16 cellular contexts compared by ENCODE assay signal in the genomic region with DNA sequence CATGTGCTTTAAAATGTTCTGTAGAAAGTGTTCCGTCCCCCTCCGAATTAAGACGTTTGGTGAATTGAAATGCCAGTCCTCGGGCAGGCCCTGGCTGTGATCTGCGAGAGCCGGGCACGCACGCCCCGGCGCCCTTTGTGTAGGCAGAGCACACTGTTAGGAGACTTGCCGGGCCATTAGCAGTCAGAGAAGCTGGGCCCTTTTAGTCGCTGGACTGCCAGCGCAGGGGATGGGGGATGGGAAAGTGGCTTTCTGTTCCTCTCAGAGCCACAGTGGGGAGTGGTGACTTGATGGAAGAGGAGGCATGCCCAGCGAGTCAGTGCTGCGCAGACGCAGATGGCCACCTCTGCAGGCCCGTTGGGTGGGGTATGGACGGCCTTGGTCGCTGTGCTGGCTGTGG. TPM values are rescaled to one million over a fixed set of nuclear protein-coding genes. Genes with fewer than 3 reads are reported as not detected.
DNase-seq lines count a peak whose midpoint lies in the region; ATAC-seq and TF ChIP-seq lines count a peak whose summit lies in the region.
"Had no signal": no experiment of that assay in that cellular context is flagged by ENCODE, and none has a peak within 500 bp of the region (broad histone marks: within the 10 kb centered on the region; RNA-seq: fewer than 3 reads in every experiment).

No MANE protein-coding gene starts in this region.

- no peaks in the 10 kb centered on the region for H3K79me2 ChIP-seq in OCI-LY7 (ENCODE audit: insufficient read depth, low read depth, low read length)

- H4K20me1 ChIP-seq in OCI-LY7 (ENCODE audit: insufficient read depth, low read length) = no peaks in the 10 kb centered on the region

- ATAC-seq in heart left ventricle (no peak), mucosa of descending colon (no peak), gastroesophageal sphincter (no peak)
- ATAC-seq: activated CD8-positive, alpha-beta T cell treated with anti-CD3 and anti-CD28 coated beads for 36 hours had no signal

- intact Hi-C loops in activated CD4-positive, alpha-beta T cell treated with anti-CD3 and anti-CD28 coated beads, Interleukin-2, amount 10 ng/mL, durations not matched to agents 24 days and 14 days (cut with micrococcal nuclease) = loop anchor here (10.0 kb wide), 1 partner anchor 917 kb away; the partner anchor contains the start of gene NRN1
- intact Hi-C loops in heart left ventricle (cut with DNase I) = loop anchor here in 1 of 10 donors (10.0 kb wide), 1 partner anchor 117 kb away; no protein-coding TSS in a partner anchor
- intact Hi-C loops in mucosa of descending colon (cut with DNase I, micrococcal nuclease) = no loop called here
- intact Hi-C loops in transverse colon (cut with DNase I; ENCODE audit: low total_unique reads) = no loop called here
- intact Hi-C loops in OCI-LY7 (cut with micrococcal nuclease; ENCODE audit: unreplicated experiment) = no loop called here

- no peak overlapping the region for H3K4me2 ChIP-seq in OCI-LY7 (ENCODE audit: low read length)

- POLR2A ChIA-PET in OCI-LY7 (lab: Charles Lee) = no interaction called here

- TF ChIP-seq POLR2A in heart left ventricle (IDR thresholded peaks at IDR 0.05) = no peak
- no peak for TF ChIP-seq POLR2A in transverse colon (IDR thresholded peaks at IDR 0.05)
- TF ChIP-seq POLR2A in gastroesophageal sphincter (IDR thresholded peaks at IDR 0.05) = no peak

- H3K4me1 Mint-ChIP-seq in activated CD4-positive, alpha-beta T cell treated with anti-CD3 and anti-CD28 coated beads, Interleukin-2, amount 10 ng/mL, durations not matched to agents 24 days and 14 days = peaks cover 5% of the 10 kb centered on the region

- peaks cover 0 to 28% (median 0%) of the 10 kb centered on the region in 9 donors for H3K27me3 ChIP-seq in heart left ventricle
- peaks cover 5% of the 10 kb centered on the region for H3K27me3 ChIP-seq in transverse colon
- no peaks in the 10 kb centered on the region for H3K27me3 ChIP-seq in gastroesophageal sphincter
- H3K27me3 ChIP-seq: thyroid gland had no signal

- H3K4me3 Mint-ChIP-seq in activated CD4-positive, alpha-beta T cell treated with anti-CD3 and anti-CD28 coated beads, Interleukin-2, amount 10 ng/mL, durations not matched to agents 24 days and 14 days = peak overlapping the region; percentile 8
- H3K4me3 Mint-ChIP-seq: activated CD8-positive, alpha-beta T cell treated with anti-CD3 and anti-CD28 coated beads for 36 hours had no signal

- no peaks in the 10 kb centered on the region for H3K36me3 Mint-ChIP-seq in activated CD4-positive, alpha-beta T cell treated with anti-CD3 and anti-CD28 coated beads, Interleukin-2, amount 10 ng/mL, durations not matched to agents 24 days and 14 days (ENCODE audit: low read depth)

- TF ChIP-seq EP300 in transverse colon (IDR thresholded peaks at IDR 0.05; ENCODE audit: low read depth) = no peak
- TF ChIP-seq EP300 in gastroesophageal sphincter (IDR thresholded peaks at IDR 0.05) = no peak

- no peak for TF ChIP-seq CTCF in heart left ventricle (IDR thresholded peaks at IDR 0.05)
- TF ChIP-seq CTCF in mucosa of descending colon (IDR thresholded peaks at IDR 0.05) = no peak
- no peak for TF ChIP-seq CTCF in transverse colon (IDR thresholded peaks at IDR 0.05)
- TF ChIP-seq CTCF in OCI-LY7 (conservative IDR thresholded peaks at IDR 0.05; ENCODE audit: low read length) = no peak
- TF ChIP-seq CTCF in gastroesophageal sphincter (IDR thresholded peaks at IDR 0.05) = no peak

- H3K27ac ChIP-seq in heart left ventricle (peak overlapping the region in 1 of 12 donors; percentile 69), transverse colon (no peak overlapping the region), OCI-LY7 (ENCODE audit: low read depth, low read length, poor library complexity, severe bottlenecking) (no peak overlapping the region), gastroesophageal sphincter (no peak overlapping the region)
- H3K27ac ChIP-seq: thyroid gland had no signal

- H3K9me2 ChIP-seq in OCI-LY7 (ENCODE audit: insufficient read depth, low read length) = no peaks in the 10 kb centered on the region

- no peaks in the 10 kb centered on the region for H3K9me3 ChIP-seq in heart left ventricle
- H3K9me3 ChIP-seq in mucosa of descending colon = no peaks in the 10 kb centered on the region
- H3K9me3 ChIP-seq in transverse colon = no peaks in the 10 kb centered on the region
- H3K9me3 ChIP-seq in OCI-LY7 (ENCODE audit: low read length) = no peaks in the 10 kb centered on the region
- no peaks in the 10 kb centered on the region for H3K9me3 ChIP-seq in gastroesophageal sphincter
- H3K9me3 ChIP-seq: thyroid gland had no signal

- H3K27ac Mint-ChIP-seq in activated CD4-positive, alpha-beta T cell treated with anti-CD3 and anti-CD28 coated beads, Interleukin-2, amount 10 ng/mL, durations not matched to agents 24 days and 14 days = no peak overlapping the region
- H3K27ac Mint-ChIP-seq: activated CD8-positive, alpha-beta T cell treated with anti-CD3 and anti-CD28 coated beads for 36 hours had no signal

- WGBS in heart left ventricle, 4 donors = 90 to 97% (median 94%) methylated on average over 14 to 19 of the region's 19 CpGs
- 85% methylated on average over 19 of the region's 19 CpGs; no CpG with 5 or more reads in 1 of the 2 donors for WGBS in transverse colon (ENCODE audit: low coverage in 1 of 2), 2 donors
- 75 to 83% methylated on average over 3 to 4 of the region's 19 CpGs for WGBS in gastroesophageal sphincter (ENCODE audit: low coverage in 1 of 2), 2 donors

- H2AFZ ChIP-seq in OCI-LY7 (ENCODE audit: low read length) = no peak overlapping the region

- H3K4me1 ChIP-seq in heart left ventricle = peaks cover 0 to 33% (median 17%) of the 10 kb centered on the region in 12 donors
- peaks cover 8% of the 10 kb centered on the region for H3K4me1 ChIP-seq in mucosa of descending colon (ENCODE audit: low read depth)
- H3K4me1 ChIP-seq in transverse colon = peaks cover 5 to 26% (median 21%) of the 10 kb centered on the region in 4 donors
- no peaks in the 10 kb centered on the region for H3K4me1 ChIP-seq in OCI-LY7 (ENCODE audit: insufficient read depth, low read length, poor library complexity, severe bottlenecking)
- H3K4me1 ChIP-seq in gastroesophageal sphincter = peaks cover 0 to 32% (median 4%) of the 10 kb centered on the region in 3 donors

- BruUV-seq in OCI-LY7 (replicated peaks; lab: Mats Ljungman, UMichigan) = no TSS peak

- no peaks in the 10 kb centered on the region for H3K9me3 Mint-ChIP-seq in activated CD4-positive, alpha-beta T cell treated with anti-CD3 and anti-CD28 coated beads, Interleukin-2, amount 10 ng/mL, durations not matched to agents 24 days and 14 days
- H3K9me3 Mint-ChIP-seq: activated CD8-positive, alpha-beta T cell treated with anti-CD3 and anti-CD28 coated beads for 36 hours had no signal

- in situ Hi-C loops in transverse colon (cut with MboI; ENCODE audit: low pct_ligation_motif_present in 1 of 4, low pct_unique_long_range_greater_than_20kb in 1 of 4, low sequenced_read_pairs in 3 of 4) = no loop called here

- H3K36me3 ChIP-seq in heart left ventricle (no peaks in the 10 kb centered on the region), mucosa of descending colon (ENCODE audit: low read depth) (no peaks in the 10 kb centered on the region), transverse colon (no peaks in the 10 kb centered on the region), OCI-LY7 (ENCODE audit: insufficient read depth, low read length) (no peaks in the 10 kb centered on the region), gastroesophageal sphincter (no peaks in the 10 kb centered on the region)
- H3K36me3 ChIP-seq: thyroid gland had no signal

- CTCF ChIA-PET in OCI-LY7 (lab: Charles Lee; ENCODE audit: unreplicated experiment) = no interaction called here

- H3K4me3 ChIP-seq in heart left ventricle = no peak overlapping the region
- H3K4me3 ChIP-seq in mucosa of descending colon = no peak overlapping the region
- H3K4me3 ChIP-seq in transverse colon = no peak overlapping the region
- H3K4me3 ChIP-seq in OCI-LY7 (ENCODE audit: low read depth, low read length, poor library complexity, severe bottlenecking) = no peak overlapping the region
- H3K4me3 ChIP-seq in gastroesophageal sphincter = no peak overlapping the region
- H3K4me3 ChIP-seq: thyroid gland had no signal

- H3K27me3 Mint-ChIP-seq in activated CD4-positive, alpha-beta T cell treated with anti-CD3 and anti-CD28 coated beads, Interleukin-2, amount 10 ng/mL, durations not matched to agents 24 days and 14 days = peaks cover 60% of the 10 kb centered on the region

- DNase-seq in activated CD4-positive, alpha-beta T cell treated with anti-CD3 and anti-CD28 coated beads, Interleukin-2, amount 10 ng/mL, durations not matched to agents 24 days and 14 days = no peak
- DNase-seq in activated CD4-positive, alpha-beta T cell treated with anti-CD3 and anti-CD28 coated beads for 1 hour = no peak
- DNase-seq in heart left ventricle (peak; percentile 54 to 73 (median 62)), mucosa of descending colon (peak in 2 of 3 donors; percentile 39 to 41), transverse colon (peak; percentile 27), OCI-LY7 (ENCODE audit: low spot score) (no peak), NCI-H2171 treated with DMSO at 0.1 percent for 48 hours (lab: John Stamatoyannopoulos, UW) (no peak)
- DNase-seq: activated CD8-positive, alpha-beta T cell treated with anti-CD3 and anti-CD28 coated beads for 36 hours; activated naive CD4-positive, alpha-beta T cell treated with Interleukin-2 at 50 U/mL for 16 hours; Calu3; cerebellar nuclear complex; NCI-H1105; RPMI8226; T-helper 9 cell; thyroid gland had no signal

RNA-seq across cellular contexts. Expression of gene PPP1R3G, which starts 2.2 kb away (rescaled TPM):
- total RNA-seq in activated CD4-positive, alpha-beta T cell treated with anti-CD3 and anti-CD28 coated beads, Interleukin-2, amount 10 ng/mL, durations not matched to agents 24 days and 14 days = 0.05 TPM in 2 replicates
- total RNA-seq in heart left ventricle (10 to 100 TPM in 4 of 9 donors, 1 to 10 TPM in 5; 5.8 to 12.3 (median 9.7) TPM), mucosa of descending colon (1 to 10 TPM in 1 of 3 donors, under 1 TPM in 2; 0.46 to 2.8 (median 0.55) TPM), transverse colon (1 to 10 TPM in 1 of 4 donors, under 1 TPM in 2, not detected in 1; 0.40 to 1.2 (median 0.95) TPM), OCI-LY7 (2022) (0.10 TPM in 1 of 2 replicates, not detected in the other), gastroesophageal sphincter (10 to 100 TPM in 1 of 4 donors, 1 to 10 TPM in 3; 2.2 to 11.8 (median 5.7) TPM)
- polyA plus RNA-seq in heart left ventricle = 1 to 10 TPM; 5.4 to 8.0 TPM
- 0.10 and 0.13 TPM in 2 replicates for total RNA-seq in OCI-LY7 (2014; rRNA removed; shearing (Covaris generic))

Comparison
In these comparisons a context has a peak if more than half of its experiments do, and no peak if none do; other contexts are left out.
1. DNase-seq: peak in heart left ventricle (5 of 5), mucosa of descending colon (2 of 3) and transverse colon (single experiment); none in activated CD4-positive, alpha-beta T cell treated with anti-CD3 and anti-CD28 coated beads, Interleukin-2, amount 10 ng/mL, durations not matched to agents 24 days and 14 days (single experiment), activated CD4-positive, alpha-beta T cell treated with anti-CD3 and anti-CD28 coated beads for 1 hour (single experiment), OCI-LY7 (single experiment) and NCI-H2171 treated with DMSO at 0.1 percent for 48 hours (single experiment).